24 cellular contexts compared by ENCODE assay signal in the genomic region with DNA sequence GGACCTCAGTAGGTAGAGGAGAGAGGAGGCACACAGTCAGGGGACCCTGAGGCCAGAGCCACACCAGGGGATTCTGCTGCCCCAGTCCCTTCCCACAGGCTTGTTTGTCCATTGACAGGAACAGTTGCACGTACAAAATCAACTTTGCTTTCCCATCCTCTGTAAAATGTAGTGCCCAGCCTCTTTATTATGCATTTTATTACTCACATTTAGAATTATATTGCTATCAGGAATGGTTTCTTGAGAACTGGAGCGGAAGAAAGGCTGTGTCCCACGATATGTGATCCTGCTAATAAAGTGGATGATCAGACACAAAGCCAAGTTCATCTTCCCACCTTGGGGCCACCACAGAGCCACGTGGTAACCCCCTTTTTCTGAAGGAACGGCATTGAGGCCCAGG.
DNase-seq lines count a peak whose midpoint lies in the region; ATAC-seq, FAIRE-seq and TF ChIP-seq lines count a peak whose summit lies in the region.
"Had no signal": no experiment of that assay in that cellular context is flagged by ENCODE, and none has a peak within 500 bp of the region (broad histone marks: within the 10 kb centered on the region; RNA-seq: fewer than 3 reads in every experiment).

No MANE protein-coding gene starts in this region.

- H3K4me3 ChIP-seq in small intestine (ENCODE audit: low read depth in 1 of 2, low read length in 2 of 2): no peak overlapping the region

- intact Hi-C loops in left colon (cut with DNase I, micrococcal nuclease): no loop called here

- no peaks in the 10 kb centered on the region for H3K27me3 ChIP-seq in small intestine (ENCODE audit: control insufficient read depth in 2 of 2, insufficient read depth in 2 of 2, low read length in 2 of 2)
- H3K27me3 ChIP-seq: neutrophil had no signal

- DNase-seq in caudate nucleus (lab: John Stamatoyannopoulos, UW) (no peak), left colon (no peak), small intestine (peak; percentile 42), SHP77 treated with DMSO at 0.1 percent for 48 hours (lab: John Stamatoyannopoulos, UW) (no peak), NCI-H1694 treated with DMSO at 0.1 percent for 48 hours (lab: John Stamatoyannopoulos, UW) (no peak), ecto neural progenitor cell (ENCODE audit: low spot score) (no peak)
- no peak for DNase-seq in stimulated activated CD4-positive, alpha-beta T cell treated with anti-CD3 and anti-CD28 coated beads, Interleukin-2, amount 100 ng/mL, for 24 hours
- DNase-seq: activated CD4-positive, alpha-beta T cell treated with anti-CD3 and anti-CD28 coated beads, Interleukin-2, amount 50 U/mL, for 1 hour; CD8-positive, alpha-beta memory T cell; effector memory CD4-positive, alpha-beta T cell; erythroblast; kidney; mammary epithelial cell; NCI-H1092 treated with DMSO at 0.1 percent for 48 hours; NCI-H2029; NCI-H345; stimulated activated CD4-positive, alpha-beta T cell treated with anti-CD3 and anti-CD28 coated beads, Interleukin-4, amount 100 ng/mL, for 4 hours; T-helper 9 cell had no signal

- H3K27ac ChIP-seq in 22Rv1 (peak overlapping the region; percentile 67; the same call in 1 of the 2 replicates), caudate nucleus (ENCODE audit: low read depth, low read length) (peak overlapping the region; percentile 58), small intestine (ENCODE audit: low read depth in 1 of 2, low read length in 1 of 2) (peak overlapping the region in 1 of 2 donors; percentile 66)
- H3K27ac ChIP-seq: neutrophil had no signal

- no peak for TF ChIP-seq CTCF in 22Rv1 (IDR thresholded peaks at IDR 0.05)

- peak; percentile 74 for ATAC-seq in left colon
- ATAC-seq: Right ventricle myocardium inferior, WTC11 had no signal

- peaks cover 4 to 13% of the 10 kb centered on the region in 2 donors for H3K4me1 ChIP-seq in small intestine (ENCODE audit: control insufficient read depth in 2 of 2, insufficient read depth in 1 of 2, low read depth in 1 of 2, low read length in 1 of 2)

- no peaks in the 10 kb centered on the region for H3K9me3 ChIP-seq in small intestine (ENCODE audit: control insufficient read depth, low read depth)
- H3K9me3 ChIP-seq: neutrophil had no signal

- FAIRE-seq in small intestine (lab: Jason Lieb, UNC): no peak
- FAIRE-seq: astrocyte, frontal cortex, kidney had no signal

- WGBS in small intestine, 3 donors: 15 to 54% (median 42%) methylated on average over 5 of the region's 5 CpGs

- peaks cover 0 to 2% of the 10 kb centered on the region in 2 donors for H3K36me3 ChIP-seq in small intestine (ENCODE audit: control insufficient read depth in 2 of 2, insufficient read depth in 2 of 2, low read length in 2 of 2)
- H3K36me3 ChIP-seq: neutrophil had no signal
